In genomic region chr13:62910541-62910940, GRCh38 we compare ENCODE assay signal across 20 cellular contexts.
"Had no signal": no experiment of that assay in that cellular context is flagged by ENCODE, and none has a peak within 500 bp of the region (broad histone marks: within the 10 kb centered on the region; RNA-seq: fewer than 3 reads in every experiment).

No MANE protein-coding gene starts in this region.

- H3K36me3 ChIP-seq: spleen, tibial nerve had no signal

- H3K27me3 Mint-ChIP-seq: activated B cell treated with CpG ODN at 0.5 μM for 24 hours; activated CD8-positive, alpha-beta T cell treated with anti-CD3 and anti-CD28 coated beads for 36 hours; activated T-helper 17 cell treated with anti-CD3 and anti-CD28 coated beads, Interleukin-2, amount 50 U/mL, for 72 hours; natural killer cell treated with Interleukin-12 subunit alpha and Interleukin-12 subunit beta and Interleukin-15 and Interleukin-18, amount 100 ng/mL, for 72 hours had no signal

- H3K4me3 ChIP-seq: mucosa of descending colon, spleen, tibial nerve had no signal

- H3K9me3 ChIP-seq: tibial nerve had no signal

- H3K4me1 ChIP-seq: spleen, tibial nerve had no signal

- H3K27ac ChIP-seq: spleen, tibial nerve had no signal

- DNase-seq: activated B cell treated with CpG ODN at 0.5 μM for 24 hours; activated CD4-positive, alpha-beta T cell treated with anti-CD3 and anti-CD28 coated beads, Interleukin-2, amount 50 U/mL, for 1 hour; activated CD8-positive, alpha-beta T cell treated with anti-CD3 and anti-CD28 coated beads for 36 hours; activated gamma-delta T cell treated with Interleukin-2 at 50 U/mL for 16 hours; activated naive CD4-positive, alpha-beta T cell treated with anti-CD3 and anti-CD28 coated beads, Interleukin-2, amount 50 U/mL, for 16 hours; activated T-cell treated with anti-CD3 and anti-CD28 coated beads, Interleukin-2, amount 50 U/mL, for 4 hours; amygdala; central memory CD4-positive, alpha-beta T cell; head of caudate nucleus; hippocampal formation; left cardiac atrium; left ventricle myocardium superior; mucosa of descending colon; posterior cingulate gyrus; right cardiac atrium; spleen; stimulated activated naive CD4-positive, alpha-beta T cell treated with Interleukin-2 at 50 U/mL for 16 hours had no signal

- H3K4me3 Mint-ChIP-seq: activated B cell treated with CpG ODN at 0.5 μM for 24 hours; activated CD8-positive, alpha-beta T cell treated with anti-CD3 and anti-CD28 coated beads for 36 hours; activated T-cell treated with anti-CD3 and anti-CD28 coated beads, Interleukin-2, amount 50 U/mL, for 4 hours; activated T-helper 17 cell treated with anti-CD3 and anti-CD28 coated beads, Interleukin-2, amount 50 U/mL, for 72 hours; natural killer cell treated with Interleukin-12 subunit alpha and Interleukin-12 subunit beta and Interleukin-15 and Interleukin-18, amount 100 ng/mL, for 72 hours had no signal

- H3K27ac Mint-ChIP-seq: activated B cell treated with CpG ODN at 0.5 μM for 24 hours; activated CD8-positive, alpha-beta T cell treated with anti-CD3 and anti-CD28 coated beads for 36 hours; activated T-helper 17 cell treated with anti-CD3 and anti-CD28 coated beads, Interleukin-2, amount 50 U/mL, for 72 hours; natural killer cell treated with Interleukin-12 subunit alpha and Interleukin-12 subunit beta and Interleukin-15 and Interleukin-18, amount 100 ng/mL, for 72 hours had no signal

- H3K4me1 Mint-ChIP-seq: activated B cell treated with CpG ODN at 0.5 μM for 24 hours; activated T-helper 17 cell treated with anti-CD3 and anti-CD28 coated beads, Interleukin-2, amount 50 U/mL, for 72 hours had no signal

- H3K27me3 ChIP-seq: spleen, tibial nerve had no signal
